27 cellular contexts compared by ENCODE assay signal in the genomic region with DNA sequence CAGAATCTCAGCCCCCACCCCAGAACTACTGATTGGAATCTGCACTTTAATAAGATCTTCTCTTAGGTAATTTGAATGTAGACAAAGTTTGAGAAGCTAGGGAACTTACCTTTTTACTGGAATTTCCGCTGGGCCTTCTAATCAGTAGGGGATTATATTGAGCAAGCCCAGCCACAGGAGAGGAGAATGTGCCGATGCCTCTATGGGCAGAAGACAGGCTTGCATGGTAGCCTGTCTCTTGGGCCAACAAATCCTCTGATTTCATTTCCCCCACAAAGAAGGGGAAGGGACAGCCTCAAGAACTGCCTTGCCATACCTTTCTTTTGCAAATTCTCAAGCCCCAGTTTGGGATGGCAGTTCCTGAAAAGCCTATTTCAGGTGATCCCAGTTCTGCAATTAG.
"Had no signal": no experiment of that assay in that cellular context is flagged by ENCODE, and none has a peak within 500 bp of the region (broad histone marks: within the 10 kb centered on the region; RNA-seq: fewer than 3 reads in every experiment).

No MANE protein-coding gene starts in this region.

- H3K36me3 ChIP-seq: left ventricle myocardium inferior, neutrophil, stomach, thyroid gland, transverse colon, upper lobe of left lung had no signal

- H3K27me3 ChIP-seq: neutrophil, stomach, testis, thyroid gland, transverse colon, upper lobe of left lung had no signal

- H3K4me1 Mint-ChIP-seq: naive thymus-derived CD4-positive, alpha-beta T cell; neural crest cell; stimulated activated naive B cell treated with anti-CD40 and anti-IgM and Interleukin-4, amounts not matched to agents 10 μg/mL and 1 μg/mL and 100 μg/mL, for 72 hours had no signal

- DNase-seq: hypothalamus; islet precursor cell; left ventricle myocardium inferior; midbrain; naive thymus-derived CD4-positive, alpha-beta T cell; occipital lobe; retina; right cardiac atrium; stimulated activated CD4-positive, alpha-beta T cell treated with anti-CD3 and anti-CD28 coated beads, Interleukin-12 subunit alpha, Interleukin-12 subunit beta, amount 100 ng/mL, for 4 hours; stimulated activated CD4-positive, alpha-beta T cell treated with anti-CD3 and anti-CD28 coated beads, Interleukin-15, amount 100 ng/mL, for 24 hours; stimulated activated CD4-positive, alpha-beta T cell treated with anti-CD3 and anti-CD28 coated beads, Interleukin-2, amount 100 ng/mL, for 24 hours; stimulated activated CD4-positive, alpha-beta T cell treated with anti-CD3 and anti-CD28 coated beads, Interleukin-4, amount 100 ng/mL, for 1 hour; stimulated activated naive B cell treated with anti-CD40 and anti-IgM and Interleukin-4, amounts not matched to agents 10 μg/mL and 1 μg/mL and 100 μg/mL, for 72 hours; stimulated activated naive CD8-positive, alpha-beta T cell treated with anti-CD3 and anti-CD28 coated beads, Interleukin-15, Interleukin-2, amounts not matched to agents 100 U/mL and 50 U/mL, for 24 hours; stomach; testis; upper lobe of left lung had no signal

- H3K4me1 ChIP-seq: left ventricle myocardium inferior, stomach, testis, upper lobe of left lung had no signal

- ATAC-seq: naive thymus-derived CD4-positive, alpha-beta T cell; natural killer cell treated with Interleukin-12 subunit alpha and Interleukin-12 subunit beta and Interleukin-15 and Interleukin-18, amount 100 ng/mL, for 72 hours; right cardiac atrium; sciatic nerve; stimulated activated naive B cell treated with anti-CD40 and anti-IgM and Interleukin-4, amounts not matched to agents 10 μg/mL and 1 μg/mL and 100 μg/mL, for 72 hours; stimulated activated naive CD8-positive, alpha-beta T cell treated with anti-CD3 and anti-CD28 coated beads, Interleukin-15, Interleukin-2, amounts not matched to agents 100 U/mL and 50 U/mL, for 24 hours had no signal

- H3K9me3 ChIP-seq: left ventricle myocardium inferior, mucosa of descending colon, neutrophil, stomach, testis, thyroid gland, transverse colon, upper lobe of left lung had no signal

- H3K27me3 Mint-ChIP-seq: natural killer cell treated with Interleukin-12 subunit alpha and Interleukin-12 subunit beta and Interleukin-15 and Interleukin-18, amount 100 ng/mL, for 72 hours; progenitor cell of endocrine pancreas had no signal

- H3K9me3 Mint-ChIP-seq: neural crest cell had no signal

- H3K4me3 Mint-ChIP-seq: naive thymus-derived CD4-positive, alpha-beta T cell; natural killer cell treated with Interleukin-12 subunit alpha and Interleukin-12 subunit beta and Interleukin-15 and Interleukin-18, amount 100 ng/mL, for 72 hours; neural crest cell; stimulated activated naive B cell treated with anti-CD40 and anti-IgM and Interleukin-4, amounts not matched to agents 10 μg/mL and 1 μg/mL and 100 μg/mL, for 72 hours had no signal

- H3K36me3 Mint-ChIP-seq: naive thymus-derived CD4-positive, alpha-beta T cell; natural killer cell treated with Interleukin-12 subunit alpha and Interleukin-12 subunit beta and Interleukin-15 and Interleukin-18, amount 100 ng/mL, for 72 hours; stimulated activated naive B cell treated with anti-CD40 and anti-IgM and Interleukin-4, amounts not matched to agents 10 μg/mL and 1 μg/mL and 100 μg/mL, for 72 hours had no signal

- H3K4me3 ChIP-seq: left ventricle myocardium inferior, lung, mucosa of descending colon, skin epidermis, stomach, testis, thyroid gland, transverse colon, upper lobe of left lung had no signal

- H3K27ac Mint-ChIP-seq: naive thymus-derived CD4-positive, alpha-beta T cell; natural killer cell treated with Interleukin-12 subunit alpha and Interleukin-12 subunit beta and Interleukin-15 and Interleukin-18, amount 100 ng/mL, for 72 hours; progenitor cell of endocrine pancreas; stimulated activated naive B cell treated with anti-CD40 and anti-IgM and Interleukin-4, amounts not matched to agents 10 μg/mL and 1 μg/mL and 100 μg/mL, for 72 hours had no signal

- H3K27ac ChIP-seq: left ventricle myocardium inferior, neutrophil, skin epidermis, stomach, testis, transverse colon, upper lobe of left lung had no signal
